ENCODE assay signal across 8 cellular contexts in genomic region chr11:64355078-64355940, GRCh38. TPM values are rescaled to one million over a fixed set of nuclear protein-coding genes. Genes with fewer than 3 reads are reported as not detected.
A peak's percentile ranks its signal among the peaks of the same experiment; 100 is the strongest.
DNase-seq lines count a peak whose midpoint lies in the region; ATAC-seq, FAIRE-seq and TF ChIP-seq lines count a peak whose summit lies in the region.

No MANE protein-coding gene starts in this region.

- intact Hi-C loops in Calu3 (cut with micrococcal nuclease; ENCODE audit: unreplicated experiment): loop anchor here (1.0 to 5.0 kb wide), 2 partner anchors 38 to 297 kb away; partner anchors contain the start of gene TRMT112
- intact Hi-C loops in K562 (cut with micrococcal nuclease): loop anchor here (1.0 to 5.0 kb wide), 9 partner anchors 20 to 292 kb away; partner anchors contain the start of genes FERMT3, STIP1 and TRMT112
- intact Hi-C loops in gastrocnemius medialis (cut with DNase I; ENCODE audit: low total_unique reads): loop anchor here (1.0 kb wide), 2 partner anchors 13 to 37 kb away; partner anchors contain the start of gene PRDX5

- CTCF ChIA-PET in Calu3 (lab: Charles Lee): interaction anchor here (0.5 to 4.6 kb wide), 28 partner anchors 9 to 720 kb away, joined by 3 to 168 read pairs (median 6); partner anchors contain the start of genes ESRRA, PRDX5, STIP1 and TRMT112
- CTCF ChIA-PET in K562 (lab: Yijun Ruan, JAX; ENCODE audit: low intra/inter-chr PET ratio): interaction anchor here (0.6 to 2.5 kb wide), 6 partner anchors 13 to 84 kb away, joined by 3 to 19 read pairs (median 4); partner anchors contain the start of genes PRDX5 and TRMT112

- H3K36me3 Mint-ChIP-seq in Calu3 (ENCODE audit: insufficient read depth, unreplicated experiment): peaks cover 27% of the 10 kb centered on the region

- H3K9me3 ChIP-seq in OCI-LY3 (ENCODE audit: insufficient read depth, low read length) (no peaks in the 10 kb centered on the region), K562 (replicated peaks; ENCODE audit: control insufficient read depth, insufficient read depth, low read depth, low read length) (no peaks in the 10 kb centered on the region), gastrocnemius medialis (no peaks in the 10 kb centered on the region)

- H2AFZ ChIP-seq in OCI-LY3 (ENCODE audit: low read depth, low read length) (no peak overlapping the region), K562 (ENCODE audit: low read depth, low read length) (peak overlapping the region; percentile 97)

- H3K27ac Mint-ChIP-seq in Calu3 (ENCODE audit: unreplicated experiment): peak overlapping the region; percentile 82

- peak; percentile 71 for TF ChIP-seq CTCF in Calu3 (IDR thresholded peaks at IDR 0.05; ENCODE audit: unreplicated experiment)
- TF ChIP-seq CTCF in OCI-LY3 (IDR thresholded peaks at IDR 0.05; ENCODE audit: low read depth, low read length): peak; percentile 90
- peak; percentile 95 to 97 (median 96) for TF ChIP-seq CTCF in K562 (IDR thresholded peaks at IDR 0.05 in 2 of 3, conservative IDR thresholded peaks at IDR 0.05 in 1 of 3; ENCODE audit: insufficient read depth in 2 of 3, low read depth in 1 of 3, low read length in 3 of 3)
- TF ChIP-seq CTCF in gastrocnemius medialis (IDR thresholded peaks at IDR 0.05 in 4 of 5, conservative IDR thresholded peaks at IDR 0.05 in 1 of 5): peak; percentile 59 to 78 (median 69)

- TF ChIP-seq EP300 in K562 (IDR thresholded peaks at IDR 0.05; ENCODE audit: low read length): peak; percentile 33; the same call in 1 of the 2 replicates

- H3K4me1 ChIP-seq in OCI-LY3 (ENCODE audit: low read length) (peaks cover 30% of the 10 kb centered on the region), K562 (replicated peaks in 1 of 2; ENCODE audit: control insufficient read depth in 2 of 2, insufficient read depth in 2 of 2, low read length in 2 of 2) (peaks cover 34 to 91% of the 10 kb centered on the region in 2 experiments), gastrocnemius medialis (peaks cover 5 to 26% of the 10 kb centered on the region in 2 donors)

- H3K27me3 Mint-ChIP-seq in Calu3 (ENCODE audit: unreplicated experiment): no peaks in the 10 kb centered on the region

- H3K4me3 ChIP-seq in OCI-LY3 (ENCODE audit: low read length): no peak overlapping the region
- H3K4me3 ChIP-seq in K562: peak overlapping the region; percentile 35
- H3K4me3 ChIP-seq in gastrocnemius medialis: peak overlapping the region; percentile 18 to 53 (median 46)

- no peaks in the 10 kb centered on the region for H3K27me3 ChIP-seq in OCI-LY3 (ENCODE audit: low read depth, low read length)
- no peaks in the 10 kb centered on the region for H3K27me3 ChIP-seq in K562 (ENCODE audit: control insufficient read depth in 2 of 2, insufficient read depth in 2 of 2, low read length in 2 of 2)
- peaks cover 0 to 7% (median 5%) of the 10 kb centered on the region in 3 donors for H3K27me3 ChIP-seq in gastrocnemius medialis

- in situ Hi-C loops in K562 (cut with MboI) (loop anchor here (5.0 kb wide), 1 partner anchor 302 kb away; no protein-coding TSS in a partner anchor), gastrocnemius medialis (cut with MboI; ENCODE audit: low sequenced_read_pairs in 4 of 4) (no loop called here)

- H3K36me3 ChIP-seq in OCI-LY3 (replicated peaks; ENCODE audit: low read depth, low read length) (peaks cover 25% of the 10 kb centered on the region), K562 (ENCODE audit: control insufficient read depth, insufficient read depth, low read length) (peaks cover 6% of the 10 kb centered on the region; the same call in 1 of the 3 replicates), gastrocnemius medialis (peaks cover 0 to 2% of the 10 kb centered on the region in 2 donors)

- DNase-seq in Calu3 (peak; percentile 93), HK-2 (ENCODE audit: unreplicated experiment) (peak; percentile 80), K562 (ENCODE audit: extremely low read depth in 1 of 4, low spot score in 3 of 4) (peak; percentile 92 to 95 (median 92)), hypothalamus (lab: John Stamatoyannopoulos, UW) (peak in 44 of 51 donors; percentile 17 to 83 (median 60)), gastrocnemius medialis (peak; percentile 40 to 75)

- POLR2A ChIA-PET in K562 (lab: Yijun Ruan, JAX): interaction anchor here (0.6 to 3.0 kb wide), 15 partner anchors 9 to 1134 kb away, joined by 3 to 20 read pairs (median 4); partner anchors contain the start of genes NUDT22, PRDX5 and TRMT112

- H3K4me2 ChIP-seq in OCI-LY3 (ENCODE audit: low read length): peak overlapping the region; percentile 18
- peak overlapping the region; percentile 85 for H3K4me2 ChIP-seq in K562 (ENCODE audit: insufficient read depth, low read length)

- TF ChIP-seq POLR2A in K562 (conservative IDR thresholded peaks at IDR 0.05) (peak; percentile 66), gastrocnemius medialis (IDR thresholded peaks at IDR 0.05) (no peak)

- peak overlapping the region; percentile 61 for H3K4me3 Mint-ChIP-seq in Calu3 (ENCODE audit: low read depth, unreplicated experiment)

- H3K79me2 ChIP-seq in OCI-LY3 (ENCODE audit: low read length) (peaks cover 7% of the 10 kb centered on the region), K562 (ENCODE audit: control insufficient read depth, insufficient read depth, low read length) (peaks cover 24% of the 10 kb centered on the region)

- H3K9ac ChIP-seq in OCI-LY3 (ENCODE audit: low read length) (no peak overlapping the region), K562 (ENCODE audit: insufficient read depth in 1 of 2, low read depth in 2 of 2, low read length in 2 of 2) (peak overlapping the region; percentile 70 to 90)

- peaks cover 3% of the 10 kb centered on the region for H3K9me1 ChIP-seq in K562 (ENCODE audit: control insufficient read depth, insufficient read depth, low read length)

- no peaks in the 10 kb centered on the region for H3K9me3 Mint-ChIP-seq in Calu3 (ENCODE audit: low read depth, unreplicated experiment)

- H3K4me1 Mint-ChIP-seq in Calu3 (ENCODE audit: low read depth, unreplicated experiment): peaks cover 28% of the 10 kb centered on the region

- FAIRE-seq in K562 (lab: Jason Lieb, UNC): peak; percentile 92

- TF ChIP-seq RAD21 in K562 (CRISPR knock-in tag; conservative IDR thresholded peaks at IDR 0.05 in 1 of 2, IDR thresholded peaks at IDR 0.05 in 1 of 2): peak; percentile 92 to 94

- 0 out of 2 replicates have a peak overlapping the region, but pooled peaks have one; percentile 11 for H3K27ac ChIP-seq in OCI-LY3 (ENCODE audit: low read length)
- H3K27ac ChIP-seq in K562 (ENCODE audit: extremely low read depth, low read depth, low read length): peak overlapping the region; percentile 79
- H3K27ac ChIP-seq in gastrocnemius medialis: peak overlapping the region; percentile 59 to 67 (median 62)

- 8% methylated on average over 19 of the region's 23 CpGs for WGBS in K562 (ENCODE audit: insufficient coverage, low coverage, missing lambda C conversion rate)

- H4K20me1 ChIP-seq in OCI-LY3 (ENCODE audit: insufficient read depth, low read length) (no peaks in the 10 kb centered on the region), K562 (replicated peaks; ENCODE audit: control insufficient read depth, insufficient read depth, low read length) (no peaks in the 10 kb centered on the region)

- BruUV-seq in Calu3 (replicated peaks; lab: Mats Ljungman, UMichigan): TSS peak; percentile 9
- TSS peak; percentile 76 for BruUV-seq in K562 (replicated peaks; lab: Mats Ljungman, UMichigan)

- ATAC-seq in K562: peak; percentile 81
- ATAC-seq in gastrocnemius medialis: peak; percentile 55 to 63
- no peak for ATAC-seq in HG03175 (IDR thresholded peaks at IDR 0.05; ENCODE audit: unreplicated experiment)
- no peak for ATAC-seq in HG02642 (IDR thresholded peaks at IDR 0.05; ENCODE audit: poor library complexity, unreplicated experiment)

RNA-seq across cellular contexts. Expression of gene RPS6KA4, which starts 3.7 kb away (rescaled TPM):
- total RNA-seq in Calu3 (2022): 46.0 and 56.5 TPM in 2 replicates
- 33.5 and 109 TPM in 2 replicates for total RNA-seq in K562 (2011; cell fraction: chromatin; rRNA removed; ENCODE audit: low replicate concordance)
- 69.5 and 71.5 TPM in 2 replicates for total RNA-seq in K562 (2011; cell fraction: nucleolus; rRNA removed)
- 35.5 and 40.0 TPM in 2 replicates for total RNA-seq in K562 (2011; cell fraction: nucleoplasm; rRNA removed)
- 19.1 and 23.0 TPM in 2 replicates for total RNA-seq in K562 (2014; rRNA removed)
- 4.5 and 7.2 TPM in 2 replicates for total RNA-seq in K562 (2014; rRNA removed; fragmentation: Illumina TruSeq; extraction: Trizol)
- 13.3 and 15.6 TPM in 2 replicates for total RNA-seq in K562 (2015; rRNA removed; fragmentation: Illumina TruSeq; extraction: Trizol)
- 20.4 and 23.8 TPM in 2 replicates for total RNA-seq in K562 (2021)
- 9.8 and 12.0 TPM in 2 replicates for polyA plus RNA-seq in K562 (2011; rRNA removed)
- polyA plus RNA-seq in K562 (2011; cell fraction: cytosol; rRNA removed): 8.3 and 20.1 TPM in 2 replicates
- 42.6 and 76.4 TPM in 2 replicates for polyA plus RNA-seq in K562 (2011; cell fraction: nucleus; rRNA removed)
- 16.0 and 24.3 TPM in 2 replicates for polyA plus RNA-seq in K562 (2012)
- polyA plus RNA-seq in K562 (2014; fragmentation: Illumina TruSeq; extraction: Trizol): 6.7 and 10.2 TPM in 2 replicates
- polyA plus RNA-seq in K562 (2014; fragmentation: Nextera tagmentation; extraction: Ambion mirVana): under 1 TPM; 0.15 to 0.27 TPM
- 16.0 and 17.3 TPM in 2 replicates for polyA plus RNA-seq in K562 (2014; rRNA removed)
- polyA minus RNA-seq in K562 (2011; rRNA and poly(A)+ RNA removed): 4.6 and 9.7 TPM in 2 replicates
- 13.5 and 19.8 TPM in 2 replicates for polyA minus RNA-seq in K562 (2011; cell fraction: cytosol; rRNA and poly(A)+ RNA removed)
- polyA minus RNA-seq in K562 (2011; cell fraction: nucleus; rRNA and poly(A)+ RNA removed): 24.9 and 30.8 TPM in 2 replicates
- total RNA-seq in gastrocnemius medialis: 10 to 100 TPM; 16.6 to 27.0 (median 17.2) TPM

RNA-seq across cellular contexts. Expression of gene CCDC88B, which starts 15.3 kb away (rescaled TPM):
- total RNA-seq in Calu3 (2022) (7.6 and 8.2 TPM in 2 replicates), K562 (2014; rRNA removed) (15.2 and 16.1 TPM in 2 replicates), K562 (2014; rRNA removed; fragmentation: Illumina TruSeq; extraction: Trizol) (2.7 and 4.7 TPM in 2 replicates), K562 (2015; rRNA removed; fragmentation: Illumina TruSeq; extraction: Trizol) (10.3 and 12.1 TPM in 2 replicates), K562 (2021) (11.9 and 13.0 TPM in 2 replicates), gastrocnemius medialis (1 to 10 TPM in 3 of 4 donors, under 1 TPM in 1; 0.98 to 5.2 (median 2.1) TPM)
- 6.1 and 13.7 TPM in 2 replicates for total RNA-seq in K562 (2011; cell fraction: chromatin; rRNA removed; ENCODE audit: low replicate concordance)
- 8.7 and 12.0 TPM in 2 replicates for total RNA-seq in K562 (2011; cell fraction: nucleolus; rRNA removed)
- total RNA-seq in K562 (2011; cell fraction: nucleoplasm; rRNA removed): 7.3 and 11.5 TPM in 2 replicates
- polyA plus RNA-seq in K562 (2011; rRNA removed) (5.2 and 10.7 TPM in 2 replicates), K562 (2014; fragmentation: Illumina TruSeq; extraction: Trizol) (7.9 and 13.4 TPM in 2 replicates), K562 (2014; fragmentation: Nextera tagmentation; extraction: Ambion mirVana) (1 to 10 TPM in 1 of 2 experiments, under 1 TPM in 1; 0.13 to 1.7 TPM), K562 (2014; rRNA removed) (16.3 and 18.1 TPM in 2 replicates)
- 10.3 and 16.8 TPM in 2 replicates for polyA plus RNA-seq in K562 (2011; cell fraction: cytosol; rRNA removed)
- 13.5 and 14.6 TPM in 2 replicates for polyA plus RNA-seq in K562 (2011; cell fraction: nucleus; rRNA removed)
- 10.6 and 21.0 TPM in 2 replicates for polyA plus RNA-seq in K562 (2012)
- 1.2 and 1.5 TPM in 2 replicates for polyA minus RNA-seq in K562 (2011; rRNA and poly(A)+ RNA removed)
- polyA minus RNA-seq in K562 (2011; cell fraction: cytosol; rRNA and poly(A)+ RNA removed): 2.2 and 7.0 TPM in 2 replicates
- polyA minus RNA-seq in K562 (2011; cell fraction: nucleus; rRNA and poly(A)+ RNA removed): 2.2 and 5.9 TPM in 2 replicates

RNA-seq across cellular contexts. Expression of gene PRDX5, which starts 37.4 kb away (rescaled TPM):
- 165 TPM in 2 replicates for total RNA-seq in Calu3 (2022)
- total RNA-seq in K562 (2011; cell fraction: chromatin; rRNA removed; ENCODE audit: low replicate concordance): 9.0 and 17.1 TPM in 2 replicates
- 29.9 and 32.4 TPM in 2 replicates for total RNA-seq in K562 (2011; cell fraction: nucleolus; rRNA removed)
- total RNA-seq in K562 (2011; cell fraction: nucleoplasm; rRNA removed): 24.6 and 37.6 TPM in 2 replicates
- total RNA-seq in K562 (2014; rRNA removed): 252 and 268 TPM in 2 replicates
- total RNA-seq in K562 (2014; rRNA removed; fragmentation: Illumina TruSeq; extraction: Trizol): 73.0 and 93.8 TPM in 2 replicates
- 200 and 204 TPM in 2 replicates for total RNA-seq in K562 (2015; rRNA removed; fragmentation: Illumina TruSeq; extraction: Trizol)
- 124 and 154 TPM in 2 replicates for total RNA-seq in K562 (2021)
- polyA plus RNA-seq in K562 (2011; rRNA removed): 224 and 254 TPM in 2 replicates
- polyA plus RNA-seq in K562 (2011; cell fraction: cytosol; rRNA removed): 384 and 485 TPM in 2 replicates
- 86.4 and 132 TPM in 2 replicates for polyA plus RNA-seq in K562 (2011; cell fraction: nucleus; rRNA removed)
- 288 and 343 TPM in 2 replicates for polyA plus RNA-seq in K562 (2012)
- 209 and 212 TPM in 2 replicates for polyA plus RNA-seq in K562 (2014; fragmentation: Illumina TruSeq; extraction: Trizol)
- polyA plus RNA-seq in K562 (2014; fragmentation: Nextera tagmentation; extraction: Ambion mirVana): 10 to 100 TPM; 40.8 to 64.2 TPM
- polyA plus RNA-seq in K562 (2014; rRNA removed): 327 and 356 TPM in 2 replicates
- 63.6 and 63.9 TPM in 2 replicates for polyA minus RNA-seq in K562 (2011; rRNA and poly(A)+ RNA removed)
- 41.2 and 61.9 TPM in 2 replicates for polyA minus RNA-seq in K562 (2011; cell fraction: cytosol; rRNA and poly(A)+ RNA removed)
- 10.1 and 14.3 TPM in 2 replicates for polyA minus RNA-seq in K562 (2011; cell fraction: nucleus; rRNA and poly(A)+ RNA removed)
- total RNA-seq in gastrocnemius medialis: 100 to 1,000 TPM; 170 to 257 (median 219) TPM

RNA-seq across cellular contexts. Expression of gene TRMT112, which starts 38.0 kb away (rescaled TPM):
- total RNA-seq in Calu3 (2022) (197 and 211 TPM in 2 replicates), K562 (2014; rRNA removed) (391 and 444 TPM in 2 replicates), K562 (2014; rRNA removed; fragmentation: Illumina TruSeq; extraction: Trizol) (126 and 162 TPM in 2 replicates), K562 (2015; rRNA removed; fragmentation: Illumina TruSeq; extraction: Trizol) (283 and 300 TPM in 2 replicates), K562 (2021) (274 and 296 TPM in 2 replicates), gastrocnemius medialis (100 to 1,000 TPM; 133 to 226 (median 194) TPM)
- total RNA-seq in K562 (2011; cell fraction: chromatin; rRNA removed; ENCODE audit: low replicate concordance): 18.1 and 37.2 TPM in 2 replicates
- total RNA-seq in K562 (2011; cell fraction: nucleolus; rRNA removed): 57.9 and 58.8 TPM in 2 replicates
- 45.5 and 47.9 TPM in 2 replicates for total RNA-seq in K562 (2011; cell fraction: nucleoplasm; rRNA removed)
- polyA plus RNA-seq in K562 (2011; rRNA removed) (242 and 243 TPM in 2 replicates), K562 (2014; fragmentation: Illumina TruSeq; extraction: Trizol) (266 and 297 TPM in 2 replicates), K562 (2014; fragmentation: Nextera tagmentation; extraction: Ambion mirVana) (100 to 1,000 TPM; 358 to 423 TPM), K562 (2014; rRNA removed) (377 and 449 TPM in 2 replicates)
- 309 and 352 TPM in 2 replicates for polyA plus RNA-seq in K562 (2011; cell fraction: cytosol; rRNA removed)
- 114 and 135 TPM in 2 replicates for polyA plus RNA-seq in K562 (2011; cell fraction: nucleus; rRNA removed)
- 219 and 519 TPM in 2 replicates for polyA plus RNA-seq in K562 (2012)
- polyA minus RNA-seq in K562 (2011; rRNA and poly(A)+ RNA removed): 48.4 and 49.7 TPM in 2 replicates
- 63.0 and 85.5 TPM in 2 replicates for polyA minus RNA-seq in K562 (2011; cell fraction: cytosol; rRNA and poly(A)+ RNA removed)
- 25.0 and 38.7 TPM in 2 replicates for polyA minus RNA-seq in K562 (2011; cell fraction: nucleus; rRNA and poly(A)+ RNA removed)

RNA-seq across cellular contexts. Expression of gene ESRRA, which starts 50.0 kb away (rescaled TPM):
- total RNA-seq in Calu3 (2022) (53.4 and 59.7 TPM in 2 replicates), K562 (2014; rRNA removed) (89.2 and 89.7 TPM in 2 replicates), K562 (2014; rRNA removed; fragmentation: Illumina TruSeq; extraction: Trizol) (13.8 and 17.3 TPM in 2 replicates), K562 (2015; rRNA removed; fragmentation: Illumina TruSeq; extraction: Trizol) (30.3 and 31.4 TPM in 2 replicates), K562 (2021) (76.5 and 84.1 TPM in 2 replicates), gastrocnemius medialis (100 to 1,000 TPM; 192 to 471 (median 260) TPM)
- total RNA-seq in K562 (2011; cell fraction: chromatin; rRNA removed; ENCODE audit: low replicate concordance): 59.5 and 126 TPM in 2 replicates
- total RNA-seq in K562 (2011; cell fraction: nucleolus; rRNA removed): 77.2 and 79.9 TPM in 2 replicates
- total RNA-seq in K562 (2011; cell fraction: nucleoplasm; rRNA removed): 58.7 and 66.9 TPM in 2 replicates
- polyA plus RNA-seq in K562 (2011; rRNA removed) (23.7 and 35.6 TPM in 2 replicates), K562 (2014; fragmentation: Illumina TruSeq; extraction: Trizol) (15.3 and 27.6 TPM in 2 replicates), K562 (2014; fragmentation: Nextera tagmentation; extraction: Ambion mirVana) (1 to 10 TPM in 1 of 2 experiments, under 1 TPM in 1; 0.27 to 1.0 TPM), K562 (2014; rRNA removed) (69.0 and 75.5 TPM in 2 replicates)
- 35.4 and 60.9 TPM in 2 replicates for polyA plus RNA-seq in K562 (2011; cell fraction: cytosol; rRNA removed)
- polyA plus RNA-seq in K562 (2011; cell fraction: nucleus; rRNA removed): 37.9 and 54.0 TPM in 2 replicates
- 31.8 and 58.2 TPM in 2 replicates for polyA plus RNA-seq in K562 (2012)
- 12.5 and 13.5 TPM in 2 replicates for polyA minus RNA-seq in K562 (2011; rRNA and poly(A)+ RNA removed)
- polyA minus RNA-seq in K562 (2011; cell fraction: cytosol; rRNA and poly(A)+ RNA removed): 20.4 and 30.5 TPM in 2 replicates
- 20.6 and 21.5 TPM in 2 replicates for polyA minus RNA-seq in K562 (2011; cell fraction: nucleus; rRNA and poly(A)+ RNA removed)

Comparison
In these comparisons a context has a peak if more than half of its experiments do, and no peak if none do; other contexts are left out.
1. H3K27ac ChIP-seq: peak in every context shown above with its lines; median percentile 79 in K562; 62 in gastrocnemius medialis; 11 in OCI-LY3.
2. ATAC-seq: peak in K562 (single experiment) and gastrocnemius medialis (2 of 2); none in HG03175 (single experiment) and HG02642 (single experiment).
3. Peak in every context shown above with its lines, with median percentiles within 50 percentile points of each other: DNase-seq and CTCF ChIP-seq.